Comparison of ENCODE assay signal across 1 cellular context in the genomic region with DNA sequence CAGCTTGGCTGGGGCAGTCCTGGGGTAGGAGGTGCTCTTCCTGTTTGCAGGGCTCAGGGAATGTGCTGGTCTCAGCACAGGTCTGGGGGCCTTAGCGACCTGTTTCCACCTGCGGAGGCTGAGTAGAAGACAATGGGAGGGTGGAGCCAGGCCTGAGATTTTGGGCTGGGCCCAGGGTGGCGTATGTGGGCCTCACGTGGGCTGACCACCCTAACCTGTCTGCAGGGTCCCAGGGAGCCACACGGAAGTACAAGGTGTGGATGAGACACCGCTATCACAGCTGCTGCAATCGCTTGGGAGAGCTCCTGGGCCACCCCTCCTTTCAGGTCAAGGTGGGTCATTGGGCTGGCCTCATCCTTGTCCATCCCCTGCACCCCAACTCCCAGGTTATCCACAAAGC.
TF ChIP-seq lines count a peak whose summit lies in the region.

No MANE protein-coding gene starts in this region.

TF ChIP-seq in endothelial cell of umbilical vein, 7 proteins besides CTCF, POLR2A, EP300 and RAD21:
- no peak for TF ChIP-seq POLR2AphosphoS5 (IDR thresholded peaks at IDR 0.05; ENCODE audit: insufficient read depth, low read depth, low read length)
- TF ChIP-seq FOS (IDR thresholded peaks at IDR 0.05; ENCODE audit: borderline replicate concordance, insufficient read depth, low read length) = no peak
- no peak for TF ChIP-seq JUN (IDR thresholded peaks at IDR 0.05; ENCODE audit: borderline replicate concordance, insufficient read depth, insufficient read length, low read depth)
- no peak for TF ChIP-seq MYC (IDR thresholded peaks at IDR 0.05; ENCODE audit: low read depth, low read length)
- TF ChIP-seq EZH2 (IDR thresholded peaks at IDR 0.05; ENCODE audit: borderline replicate concordance, low read depth, low read length, severe bottlenecking) = no peak
- TF ChIP-seq, protein P1, sequence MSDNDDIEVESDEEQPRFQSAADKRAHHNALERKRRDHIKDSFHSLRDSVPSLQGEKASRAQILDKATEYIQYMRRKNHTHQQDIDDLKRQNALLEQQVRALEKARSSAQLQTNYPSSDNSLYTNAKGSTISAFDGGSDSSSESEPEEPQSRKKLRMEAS (IDR thresholded peaks at IDR 0.05; ENCODE audit: insufficient read depth, insufficient read length) = no peak
- TF ChIP-seq GATA2 (IDR thresholded peaks at IDR 0.05; ENCODE audit: insufficient read depth, insufficient read length, low read depth, low read length) = no peak
